8 cellular contexts compared by ENCODE assay signal in the genomic region with DNA sequence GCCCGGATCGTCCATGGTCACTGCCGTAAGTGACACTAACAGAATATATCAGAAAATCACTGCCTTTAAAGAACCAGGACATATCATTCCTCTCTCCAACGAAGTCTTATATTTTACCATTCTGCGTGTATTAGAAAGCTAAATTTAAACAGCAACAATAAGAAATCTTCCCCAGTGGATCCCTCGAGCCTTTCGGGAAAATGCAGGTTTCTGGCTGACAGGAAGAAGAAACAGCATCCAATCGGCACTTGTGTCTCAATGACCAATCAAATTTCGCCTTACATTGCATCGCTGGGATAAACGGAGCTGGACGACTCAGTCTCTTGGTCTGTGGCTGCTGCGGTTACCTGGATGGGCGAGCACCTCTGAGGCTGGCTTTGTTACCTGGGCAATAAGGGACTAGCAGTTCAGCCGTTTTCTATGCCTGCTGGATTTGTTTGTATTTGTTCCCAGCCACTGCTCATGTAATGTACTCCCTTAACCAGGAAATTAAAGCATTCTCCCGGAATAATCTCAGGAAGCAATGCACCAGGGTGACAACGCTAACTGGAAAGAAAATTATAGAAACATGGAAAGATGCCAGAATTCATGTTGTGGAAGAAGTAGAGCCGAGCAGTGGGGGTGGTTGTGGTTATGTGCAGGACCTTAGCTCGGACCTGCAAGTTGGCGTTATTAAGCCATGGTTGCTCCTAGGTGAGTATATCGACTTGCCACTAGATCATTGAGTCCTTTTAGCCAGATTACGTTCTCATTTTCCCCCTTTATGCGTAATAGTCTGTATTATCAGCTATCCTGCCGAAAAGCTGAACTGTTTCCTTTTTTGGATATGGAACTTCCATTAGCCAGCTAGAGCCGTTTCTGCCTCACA. TPM values are rescaled to one million over a fixed set of nuclear protein-coding genes. Genes with fewer than 3 reads are reported as not detected.
DNase-seq lines count a peak whose midpoint lies in the region; ATAC-seq and TF ChIP-seq lines count a peak whose summit lies in the region.

A gene with protein sequence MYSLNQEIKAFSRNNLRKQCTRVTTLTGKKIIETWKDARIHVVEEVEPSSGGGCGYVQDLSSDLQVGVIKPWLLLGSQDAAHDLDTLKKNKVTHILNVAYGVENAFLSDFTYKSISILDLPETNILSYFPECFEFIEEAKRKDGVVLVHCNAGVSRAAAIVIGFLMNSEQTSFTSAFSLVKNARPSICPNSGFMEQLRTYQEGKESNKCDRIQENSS (plus strand): TSS at position 281 of the 868 bp plus-strand sequence. CDS start 187 bp downstream, at position 468.

- peaks cover 13% of the 10 kb centered on the region for H3K4me1 ChIP-seq in PC-9 (replicated peaks; ENCODE audit: insufficient read depth)

- TF ChIP-seq CTCF in PC-9 (conservative IDR thresholded peaks at IDR 0.05): no peak

- peak within 1 kb of the TSS; percentile 45 for H3K27ac ChIP-seq in PC-9

- CTCF ChIA-PET in PC-9 (lab: Charles Lee): interaction anchor here (0.6 kb wide), 1 partner anchor 60 kb away, joined by 3 read pairs; no protein-coding TSS in a partner anchor

- H3K9me3 Mint-ChIP-seq in activated T-cell treated with anti-CD3 and anti-CD28 coated beads, Interleukin-2, amount 50 U/mL, for 72 hours: no peaks in the 10 kb centered on the region
- H3K9me3 Mint-ChIP-seq in naive B cell: no peaks in the 10 kb centered on the region
- no peaks in the 10 kb centered on the region for H3K9me3 Mint-ChIP-seq in stimulated activated effector memory CD8-positive, alpha-beta T cell treated with anti-CD3 and anti-CD28 coated beads, Interleukin-12 subunit alpha, Interleukin-12 subunit beta, amount 100 ng/mL, for 72 hours

- H3F3A ChIP-seq in PC-9 (ENCODE audit: insufficient read depth, low read depth): peaks cover 15% of the 10 kb centered on the region

- in situ Hi-C loops in KBM-7 (cut with MboI; ENCODE audit: low pct_unique_long_range_greater_than_20kb, low sequenced_read_pairs): no loop called here

- no peaks in the 10 kb centered on the region for H3K27me3 ChIP-seq in PC-9 (ENCODE audit: insufficient read depth, low read depth)

- H3K9me2 ChIP-seq in PC-9 (ENCODE audit: insufficient read depth): no peaks in the 10 kb centered on the region

- POLR2A ChIA-PET in PC-9 (lab: Charles Lee; ENCODE audit: unreplicated experiment): interaction anchor here (0.5 to 0.7 kb wide), 9 partner anchors 11 to 838 kb away, joined by 3 to 30 read pairs (median 4); no protein-coding TSS in a partner anchor

- H3K36me3 ChIP-seq in PC-9 (ENCODE audit: low read depth): no peaks in the 10 kb centered on the region

- H3K36me3 Mint-ChIP-seq in activated T-cell treated with anti-CD3 and anti-CD28 coated beads, Interleukin-2, amount 50 U/mL, for 72 hours (ENCODE audit: insufficient read depth in 2 of 2): no peaks in the 10 kb centered on the region
- no peaks in the 10 kb centered on the region for H3K36me3 Mint-ChIP-seq in naive B cell
- H3K36me3 Mint-ChIP-seq in stimulated activated effector memory CD8-positive, alpha-beta T cell treated with anti-CD3 and anti-CD28 coated beads, Interleukin-12 subunit alpha, Interleukin-12 subunit beta, amount 100 ng/mL, for 72 hours: no peaks in the 10 kb centered on the region

- peak within 1 kb of the TSS; percentile 90 to 99 for H3K4me3 Mint-ChIP-seq in activated T-cell treated with anti-CD3 and anti-CD28 coated beads, Interleukin-2, amount 50 U/mL, for 72 hours
- peak within 1 kb of the TSS; percentile 90 to 99 (median 96) for H3K4me3 Mint-ChIP-seq in naive B cell
- H3K4me3 Mint-ChIP-seq in stimulated activated effector memory CD8-positive, alpha-beta T cell treated with anti-CD3 and anti-CD28 coated beads, Interleukin-12 subunit alpha, Interleukin-12 subunit beta, amount 100 ng/mL, for 72 hours: peak within 1 kb of the TSS; percentile 83

- no peaks in the 10 kb centered on the region for H3K27me3 Mint-ChIP-seq in activated T-cell treated with anti-CD3 and anti-CD28 coated beads, Interleukin-2, amount 50 U/mL, for 72 hours (ENCODE audit: low read depth)
- peaks cover 6 to 12% (median 6%) of the 10 kb centered on the region in 3 donors for H3K27me3 Mint-ChIP-seq in naive B cell

- H4K20me1 ChIP-seq in PC-9 (ENCODE audit: insufficient read depth): no peaks in the 10 kb centered on the region

- H2AFZ ChIP-seq in PC-9: peak within 1 kb of the TSS; percentile 92

- H3K4me3 ChIP-seq in PC-9: peak within 1 kb of the TSS; percentile 61

- peaks cover 9% of the 10 kb centered on the region for H3K4me1 Mint-ChIP-seq in activated T-cell treated with anti-CD3 and anti-CD28 coated beads, Interleukin-2, amount 50 U/mL, for 72 hours (ENCODE audit: low read depth)
- H3K4me1 Mint-ChIP-seq in naive B cell: peaks cover 6 to 12% (median 11%) of the 10 kb centered on the region in 3 donors
- H3K4me1 Mint-ChIP-seq in stimulated activated effector memory CD8-positive, alpha-beta T cell treated with anti-CD3 and anti-CD28 coated beads, Interleukin-12 subunit alpha, Interleukin-12 subunit beta, amount 100 ng/mL, for 72 hours: no peaks in the 10 kb centered on the region

- intact Hi-C loops in PC-9 (cut with micrococcal nuclease; ENCODE audit: unreplicated experiment): loop anchor here (1.0 kb wide), 2 partner anchors 40 to 46 kb away; a partner anchor contains a TSS

- BruUV-seq in PC-9 (replicated peaks; lab: Mats Ljungman, UMichigan): TSS peak; percentile 82

- no peaks in the 10 kb centered on the region for H3K79me2 ChIP-seq in PC-9 (ENCODE audit: low read depth)

- ATAC-seq in GM21723 (IDR thresholded peaks at IDR 0.05; ENCODE audit: unreplicated experiment) (peak; percentile 96), naive B cell (ENCODE audit: low read depth in 2 of 2) (peak; percentile 77 to 78)
- ATAC-seq in activated T-cell treated with anti-CD3 and anti-CD28 coated beads, Interleukin-2, amount 50 U/mL, for 72 hours (replicated peaks in 1 of 2): peak; percentile 96 to 97
- ATAC-seq in stimulated activated effector memory CD8-positive, alpha-beta T cell treated with anti-CD3 and anti-CD28 coated beads, Interleukin-12 subunit alpha, Interleukin-12 subunit beta, amount 100 ng/mL, for 72 hours: peak; percentile 90

- DNase-seq in DMS79 treated with DMSO at 0.1 percent for 48 hours (lab: John Stamatoyannopoulos, UW): peak; percentile 98
- DNase-seq in KBM-7: peak; percentile 99
- DNase-seq in PC-9: peak; percentile 98 to 99
- DNase-seq in activated T-cell treated with anti-CD3 and anti-CD28 coated beads, Interleukin-2, amount 50 U/mL, for 72 hours: peak; percentile 85 to 88
- DNase-seq in fibroblast of gingiva (ENCODE audit: low read depth): peak; percentile 84
- peak; percentile 66 for DNase-seq in naive B cell
- DNase-seq in stimulated activated effector memory CD8-positive, alpha-beta T cell treated with anti-CD3 and anti-CD28 coated beads, Interleukin-12 subunit alpha, Interleukin-12 subunit beta, amount 100 ng/mL, for 72 hours (ENCODE audit: low spot score in 2 of 2): peak; percentile 89 to 96

- H3K27ac Mint-ChIP-seq in activated T-cell treated with anti-CD3 and anti-CD28 coated beads, Interleukin-2, amount 50 U/mL, for 72 hours: peak within 1 kb of the TSS; percentile 88
- H3K27ac Mint-ChIP-seq in naive B cell: peak within 1 kb of the TSS in 4 of 6 donors; percentile 33 to 95 (median 66)
- peak within 1 kb of the TSS; percentile 76 for H3K27ac Mint-ChIP-seq in stimulated activated effector memory CD8-positive, alpha-beta T cell treated with anti-CD3 and anti-CD28 coated beads, Interleukin-12 subunit alpha, Interleukin-12 subunit beta, amount 100 ng/mL, for 72 hours

- no peaks in the 10 kb centered on the region for H3K9me3 ChIP-seq in PC-9 (ENCODE audit: insufficient read depth, low read depth)

- H3K4me2 ChIP-seq in PC-9: peak within 1 kb of the TSS; percentile 80

RNA-seq across cellular contexts. Expression of the gene that starts here (rescaled TPM):
- total RNA-seq in PC-9 (2021): 6.2 and 8.6 TPM in 2 replicates
- total RNA-seq in activated T-cell treated with anti-CD3 and anti-CD28 coated beads, Interleukin-2, amount 50 U/mL, for 72 hours: 1 to 10 TPM; 2.8 TPM
- under 1 TPM; 0.04 to 0.77 (median 0.26) TPM for polyA plus RNA-seq in naive B cell (ENCODE audit: low read depth in 6 of 6)

Comparison
In these comparisons a context has a peak if more than half of its experiments do, and no peak if none do; other contexts are left out.
1. Peak in every context shown above with its lines: DNase-seq, ATAC-seq, H3K4me3 ChIP-seq and H3K27ac ChIP-seq.
2. Peak in DNase-seq and ATAC-seq in naive B cell; RNA of the gene not detected or under 1 TPM.